ENCODE assay signal across 1 cellular context in genomic region chr19:16111160-16111908, GRCh38.
TF ChIP-seq lines count a peak whose summit lies in the region.

Gene RAB8A, plus strand, starts transcription at chr19:16111889. Its CDS starts 13 bp downstream, at chr19:16111902.

TF ChIP-seq in GM12878, 131 proteins besides CTCF, POLR2A, EP300 and RAD21 (continued from another document and continues in another):
- TF ChIP-seq BHLHE40 (IDR thresholded peaks at IDR 0.05; ENCODE audit: borderline replicate concordance in 1 of 2, low read depth in 2 of 2, low read length in 1 of 2), result peak; percentile 77 to 93; a peak in 3 of 4 replicates
- TF ChIP-seq E2F4 (IDR thresholded peaks at IDR 0.05; ENCODE audit: low read depth, low read length), result peak; percentile 90
- TF ChIP-seq TAF1 (IDR thresholded peaks at IDR 0.05; ENCODE audit: borderline replicate concordance, low read depth, low read length), result peak; percentile 18; the same call in 1 of the 2 replicates
- no peak for TF ChIP-seq CHD1 (IDR thresholded peaks at IDR 0.05; ENCODE audit: low read depth, low read length)
- no peak for TF ChIP-seq SUZ12 (IDR thresholded peaks at IDR 0.05; ENCODE audit: unreplicated experiment)
- no peak for TF ChIP-seq TCF12 (IDR thresholded peaks at IDR 0.05; ENCODE audit: low read depth, low read length)
- TF ChIP-seq WRNIP1 (IDR thresholded peaks at IDR 0.05; ENCODE audit: borderline replicate concordance, low read depth, low read length), result no peak
- TF ChIP-seq JUND (IDR thresholded peaks at IDR 0.05; ENCODE audit: low read depth, low read length), result no peak
- TF ChIP-seq GATAD2B (conservative IDR thresholded peaks at IDR 0.05; ENCODE audit: low read depth), result peak; percentile 52
- TF ChIP-seq CEBPB (IDR thresholded peaks at IDR 0.05; ENCODE audit: borderline replicate concordance in 1 of 2, low read depth in 2 of 2, low read length in 2 of 2), result no peak
- TF ChIP-seq STAT3 (IDR thresholded peaks at IDR 0.05; ENCODE audit: low read depth, low read length), result no peak
- no peak for TF ChIP-seq BRCA1 (IDR thresholded peaks at IDR 0.05; ENCODE audit: low read depth, low read length)
- TF ChIP-seq DPF2 (IDR thresholded peaks at IDR 0.05), result peak; percentile 99
- peak; percentile 74; the same call in 1 of the 2 replicates for TF ChIP-seq SPI1 (IDR thresholded peaks at IDR 0.05; ENCODE audit: borderline replicate concordance, insufficient read depth, low read depth, low read length)
- TF ChIP-seq CBX5 (IDR thresholded peaks at IDR 0.05; ENCODE audit: low read depth), result no peak
- TF ChIP-seq ZBTB33 (IDR thresholded peaks at IDR 0.05), result no peak
- TF ChIP-seq USF2 (IDR thresholded peaks at IDR 0.05; ENCODE audit: borderline replicate concordance, low read depth, low read length), result no peak
- TF ChIP-seq RFX5 (IDR thresholded peaks at IDR 0.05; ENCODE audit: low read depth, low read length), result 0 out of 2 replicates have a peak, but pooled peaks have one; percentile 57
- TF ChIP-seq TBL1XR1 (IDR thresholded peaks at IDR 0.05; ENCODE audit: low read depth, low read length), result 0 out of 2 replicates have a peak, but pooled peaks have one; percentile 10
- no peak for TF ChIP-seq CBX3 (IDR thresholded peaks at IDR 0.05; ENCODE audit: borderline replicate concordance, low read depth)
- no peak for TF ChIP-seq ESRRA (IDR thresholded peaks at IDR 0.05; ENCODE audit: low read length)
- TF ChIP-seq KDM1A (IDR thresholded peaks at IDR 0.05; ENCODE audit: borderline replicate concordance), result no peak
- TF ChIP-seq NR2F1 (conservative IDR thresholded peaks at IDR 0.05), result peak; percentile 45; the same call in 1 of the 2 replicates
- no peak for TF ChIP-seq ETV6 (conservative IDR thresholded peaks at IDR 0.05 in 1 of 2, IDR thresholded peaks at IDR 0.05 in 1 of 2; ENCODE audit: borderline replicate concordance in 1 of 2, low read depth in 1 of 2)
- no peak for TF ChIP-seq TCF7 (IDR thresholded peaks at IDR 0.05; ENCODE audit: borderline replicate concordance)
- TF ChIP-seq GABPA (IDR thresholded peaks at IDR 0.05; ENCODE audit: low read depth), result peak; percentile 78
- TF ChIP-seq PRDM15 (CRISPR knock-in tag; IDR thresholded peaks at IDR 0.05), result no peak
- 0 out of 2 replicates have a peak, but pooled peaks have one; percentile 15 for TF ChIP-seq STAT1 (conservative IDR thresholded peaks at IDR 0.05)
- TF ChIP-seq SIN3A (IDR thresholded peaks at IDR 0.05; ENCODE audit: low read depth, low read length), result 0 out of 2 replicates have a peak, but pooled peaks have one; percentile 20
- peak; percentile 98 for TF ChIP-seq PBX3 (IDR thresholded peaks at IDR 0.05; ENCODE audit: insufficient replicate concordance, low read depth, low read length)
- no peak for TF ChIP-seq ZNF622 (IDR thresholded peaks at IDR 0.05)
- TF ChIP-seq NKRF (conservative IDR thresholded peaks at IDR 0.05), result peak; percentile 67; the same call in 1 of the 2 replicates
- TF ChIP-seq SP1 (IDR thresholded peaks at IDR 0.05; ENCODE audit: low read depth, low read length), result peak; percentile 97
- TF ChIP-seq CHD4 (IDR thresholded peaks at IDR 0.05), result no peak
- no peak for TF ChIP-seq ELK1 (IDR thresholded peaks at IDR 0.05; ENCODE audit: low read depth, low read length)
- TF ChIP-seq ZBTB40 (IDR thresholded peaks at IDR 0.05; ENCODE audit: borderline replicate concordance), result peak; percentile 66; the same call in 1 of the 2 replicates
- no peak for TF ChIP-seq ASH2L (IDR thresholded peaks at IDR 0.05; ENCODE audit: borderline replicate concordance, low read depth)
- TF ChIP-seq FOXM1 (IDR thresholded peaks at IDR 0.05; ENCODE audit: low read depth, low read length), result no peak
- TF ChIP-seq SKIL (IDR thresholded peaks at IDR 0.05; ENCODE audit: low read depth, poor library complexity, severe bottlenecking), result no peak
- no peak for TF ChIP-seq ZSCAN29 (IDR thresholded peaks at IDR 0.05)
- peak; percentile 54 for TF ChIP-seq BACH1 (IDR thresholded peaks at IDR 0.05; ENCODE audit: borderline replicate concordance)
- no peak for TF ChIP-seq ATF7 (IDR thresholded peaks at IDR 0.05; ENCODE audit: low read depth)
- peak in 1 of 2 experiments; percentile 76; a peak in 2 of 3 replicates for TF ChIP-seq EGR1 (IDR thresholded peaks at IDR 0.05; ENCODE audit: borderline replicate concordance in 1 of 2, low read depth in 2 of 2, low read length in 2 of 2)
- TF ChIP-seq PAX5 (IDR thresholded peaks at IDR 0.05; ENCODE audit: borderline replicate concordance, low read depth, low read length), result no peak
